In genomic region chr7:116395125-116395791, GRCh38 we compare ENCODE assay signal across 10 cellular contexts.
DNase-seq lines count a peak whose midpoint lies in the region; ATAC-seq and TF ChIP-seq lines count a peak whose summit lies in the region.
"Had no signal": no experiment of that assay in that cellular context is flagged by ENCODE, and none has a peak within 500 bp of the region (broad histone marks: within the 10 kb centered on the region; RNA-seq: fewer than 3 reads in every experiment).

No MANE protein-coding gene starts in this region.

- H3K27ac Mint-ChIP-seq in endothelial cell (ENCODE audit: unreplicated experiment), result peak overlapping the region; percentile 80
- no peak overlapping the region for H3K27ac Mint-ChIP-seq in effector memory CD8-positive, alpha-beta T cell
- H3K27ac Mint-ChIP-seq: naive thymus-derived CD4-positive, alpha-beta T cell had no signal

- H3K27ac ChIP-seq in substantia nigra (ENCODE audit: low read depth, low read length, poor library complexity, severe bottlenecking), result no peak overlapping the region
- H3K27ac ChIP-seq: VCaP had no signal

- peaks cover 2% of the 10 kb centered on the region for H3K27me3 Mint-ChIP-seq in endothelial cell (ENCODE audit: unreplicated experiment)
- peaks cover 13 to 23% of the 10 kb centered on the region in 2 donors for H3K27me3 Mint-ChIP-seq in effector memory CD8-positive, alpha-beta T cell

- H3K9me3 Mint-ChIP-seq in endothelial cell (ENCODE audit: unreplicated experiment), result no peaks in the 10 kb centered on the region
- H3K9me3 Mint-ChIP-seq in effector memory CD8-positive, alpha-beta T cell, result no peaks in the 10 kb centered on the region

- ATAC-seq in effector memory CD8-positive, alpha-beta T cell (replicated peaks), result no peak
- ATAC-seq: naive thymus-derived CD4-positive, alpha-beta T cell had no signal

- H3K36me3 Mint-ChIP-seq in endothelial cell (ENCODE audit: low read depth, unreplicated experiment), result no peaks in the 10 kb centered on the region
- no peaks in the 10 kb centered on the region for H3K36me3 Mint-ChIP-seq in effector memory CD8-positive, alpha-beta T cell (ENCODE audit: insufficient read depth)

- TF ChIP-seq CTCF in endothelial cell (IDR thresholded peaks at IDR 0.05; ENCODE audit: unreplicated experiment), result no peak

- H3K4me3 Mint-ChIP-seq in endothelial cell (ENCODE audit: unreplicated experiment), result no peak overlapping the region
- no peak overlapping the region for H3K4me3 Mint-ChIP-seq in effector memory CD8-positive, alpha-beta T cell
- H3K4me3 Mint-ChIP-seq: naive thymus-derived CD4-positive, alpha-beta T cell had no signal

- DNase-seq in DMS53 treated with DMSO at 0.1 percent for 48 hours (lab: John Stamatoyannopoulos, UW; ENCODE audit: unreplicated experiment) (peak; percentile 50), NCI-H460 (ENCODE audit: extremely low read depth, low read depth) (peak; percentile 85), endothelial cell (ENCODE audit: low spot score) (peak; percentile 16), non-pigmented ciliary epithelial cell (ENCODE audit: low read depth) (peak; percentile 92), activated gamma-delta T cell (lab: John Stamatoyannopoulos, UW) (no peak), SKM-1 (lab: John Stamatoyannopoulos, UW; ENCODE audit: unreplicated experiment) (no peak), substantia nigra (lab: John Stamatoyannopoulos, UW) (no peak)
- DNase-seq in effector memory CD8-positive, alpha-beta T cell, result no peak
- DNase-seq: naive thymus-derived CD4-positive, alpha-beta T cell had no signal

- H3K4me1 Mint-ChIP-seq in endothelial cell (ENCODE audit: unreplicated experiment), result peaks cover 33% of the 10 kb centered on the region
- no peaks in the 10 kb centered on the region for H3K4me1 Mint-ChIP-seq in effector memory CD8-positive, alpha-beta T cell (ENCODE audit: low read depth in 2 of 2)
- H3K4me1 Mint-ChIP-seq: naive thymus-derived CD4-positive, alpha-beta T cell had no signal

Comparison
In these comparisons a context has a peak if more than half of its experiments do, and no peak if none do; other contexts are left out.
1. DNase-seq: peak in DMS53 treated with DMSO at 0.1 percent for 48 hours (single experiment), NCI-H460 (single experiment), endothelial cell (single experiment) and non-pigmented ciliary epithelial cell (single experiment); none in activated gamma-delta T cell (single experiment), SKM-1 (single experiment), effector memory CD8-positive, alpha-beta T cell (0 of 3) and substantia nigra (0 of 49).